In the genomic region with DNA sequence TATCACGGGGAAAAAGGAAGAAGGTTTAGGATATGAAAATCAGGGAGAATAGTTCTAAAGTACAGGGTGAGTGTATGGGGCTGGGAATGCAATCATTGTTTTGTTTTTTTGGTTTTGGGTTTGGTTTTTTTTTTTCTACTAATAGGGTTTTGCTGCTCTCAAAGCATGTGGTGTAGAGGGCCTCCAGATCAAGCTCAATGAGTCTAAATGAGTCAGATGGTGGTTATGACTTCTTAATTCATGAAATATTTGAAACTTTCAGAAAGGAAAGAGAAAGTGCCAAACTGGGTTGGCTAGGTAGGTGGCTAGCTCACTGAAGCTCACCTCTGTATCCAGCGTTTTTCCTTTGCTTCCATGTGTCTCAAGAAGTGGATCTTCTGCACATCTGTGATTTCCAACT, we compare ENCODE assay signal across 2 cellular contexts.
TF ChIP-seq lines count a peak whose summit lies in the region.

No MANE protein-coding gene starts in this region.

TF ChIP-seq in K562, 482 proteins besides CTCF, POLR2A, EP300 and RAD21:
- TF ChIP-seq FOXA1 (IDR thresholded peaks at IDR 0.05; ENCODE audit: borderline replicate concordance) = no peak
- no peak for TF ChIP-seq PRPF4 (IDR thresholded peaks at IDR 0.05; ENCODE audit: insufficient read depth, low read depth, low read length, poor library complexity, severe bottlenecking)
- no peak for TF ChIP-seq ZNF263 (CRISPR knock-in tag; IDR thresholded peaks at IDR 0.05; ENCODE audit: borderline replicate concordance)
- TF ChIP-seq, protein P1, sequence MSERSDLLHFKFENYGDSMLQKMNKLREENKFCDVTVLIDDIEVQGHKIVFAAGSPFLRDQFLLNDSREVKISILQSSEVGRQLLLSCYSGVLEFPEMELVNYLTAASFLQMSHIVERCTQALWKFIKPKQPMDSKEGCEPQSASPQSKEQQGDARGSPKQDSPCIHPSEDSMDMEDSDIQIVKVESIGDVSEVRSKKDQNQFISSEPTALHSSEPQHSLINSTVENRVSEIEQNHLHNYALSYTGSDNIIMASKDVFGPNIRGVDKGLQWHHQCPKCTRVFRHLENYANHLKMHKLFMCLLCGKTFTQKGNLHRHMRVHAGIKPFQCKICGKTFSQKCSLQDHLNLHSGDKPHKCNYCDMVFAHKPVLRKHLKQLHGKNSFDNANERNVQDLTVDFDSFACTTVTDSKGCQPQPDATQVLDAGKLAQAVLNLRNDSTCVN (CRISPR knock-in tag; IDR thresholded peaks at IDR 0.05) = no peak
- TF ChIP-seq, protein P2, sequence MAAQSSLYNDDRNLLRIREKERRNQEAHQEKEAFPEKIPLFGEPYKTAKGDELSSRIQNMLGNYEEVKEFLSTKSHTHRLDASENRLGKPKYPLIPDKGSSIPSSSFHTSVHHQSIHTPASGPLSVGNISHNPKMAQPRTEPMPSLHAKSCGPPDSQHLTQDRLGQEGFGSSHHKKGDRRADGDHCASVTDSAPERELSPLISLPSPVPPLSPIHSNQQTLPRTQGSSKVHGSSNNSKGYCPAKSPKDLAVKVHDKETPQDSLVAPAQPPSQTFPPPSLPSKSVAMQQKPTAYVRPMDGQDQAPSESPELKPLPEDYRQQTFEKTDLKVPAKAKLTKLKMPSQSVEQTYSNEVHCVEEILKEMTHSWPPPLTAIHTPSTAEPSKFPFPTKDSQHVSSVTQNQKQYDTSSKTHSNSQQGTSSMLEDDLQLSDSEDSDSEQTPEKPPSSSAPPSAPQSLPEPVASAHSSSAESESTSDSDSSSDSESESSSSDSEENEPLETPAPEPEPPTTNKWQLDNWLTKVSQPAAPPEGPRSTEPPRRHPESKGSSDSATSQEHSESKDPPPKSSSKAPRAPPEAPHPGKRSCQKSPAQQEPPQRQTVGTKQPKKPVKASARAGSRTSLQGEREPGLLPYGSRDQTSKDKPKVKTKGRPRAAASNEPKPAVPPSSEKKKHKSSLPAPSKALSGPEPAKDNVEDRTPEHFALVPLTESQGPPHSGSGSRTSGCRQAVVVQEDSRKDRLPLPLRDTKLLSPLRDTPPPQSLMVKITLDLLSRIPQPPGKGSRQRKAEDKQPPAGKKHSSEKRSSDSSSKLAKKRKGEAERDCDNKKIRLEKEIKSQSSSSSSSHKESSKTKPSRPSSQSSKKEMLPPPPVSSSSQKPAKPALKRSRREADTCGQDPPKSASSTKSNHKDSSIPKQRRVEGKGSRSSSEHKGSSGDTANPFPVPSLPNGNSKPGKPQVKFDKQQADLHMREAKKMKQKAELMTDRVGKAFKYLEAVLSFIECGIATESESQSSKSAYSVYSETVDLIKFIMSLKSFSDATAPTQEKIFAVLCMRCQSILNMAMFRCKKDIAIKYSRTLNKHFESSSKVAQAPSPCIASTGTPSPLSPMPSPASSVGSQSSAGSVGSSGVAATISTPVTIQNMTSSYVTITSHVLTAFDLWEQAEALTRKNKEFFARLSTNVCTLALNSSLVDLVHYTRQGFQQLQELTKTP (IDR thresholded peaks at IDR 0.05; ENCODE audit: low read depth in 1 of 2, partially characterized antibody in 2 of 2) = no peak
- TF ChIP-seq ZNF644 (tag; IDR thresholded peaks at IDR 0.05; ENCODE audit: low read depth) = no peak
- TF ChIP-seq U2AF1 (optimal IDR thresholded peaks at IDR 0.05; ENCODE audit: low read depth, low read length) = no peak
- TF ChIP-seq CBFB (CRISPR knock-in tag; IDR thresholded peaks at IDR 0.05) = no peak
- TF ChIP-seq, protein P3, sequence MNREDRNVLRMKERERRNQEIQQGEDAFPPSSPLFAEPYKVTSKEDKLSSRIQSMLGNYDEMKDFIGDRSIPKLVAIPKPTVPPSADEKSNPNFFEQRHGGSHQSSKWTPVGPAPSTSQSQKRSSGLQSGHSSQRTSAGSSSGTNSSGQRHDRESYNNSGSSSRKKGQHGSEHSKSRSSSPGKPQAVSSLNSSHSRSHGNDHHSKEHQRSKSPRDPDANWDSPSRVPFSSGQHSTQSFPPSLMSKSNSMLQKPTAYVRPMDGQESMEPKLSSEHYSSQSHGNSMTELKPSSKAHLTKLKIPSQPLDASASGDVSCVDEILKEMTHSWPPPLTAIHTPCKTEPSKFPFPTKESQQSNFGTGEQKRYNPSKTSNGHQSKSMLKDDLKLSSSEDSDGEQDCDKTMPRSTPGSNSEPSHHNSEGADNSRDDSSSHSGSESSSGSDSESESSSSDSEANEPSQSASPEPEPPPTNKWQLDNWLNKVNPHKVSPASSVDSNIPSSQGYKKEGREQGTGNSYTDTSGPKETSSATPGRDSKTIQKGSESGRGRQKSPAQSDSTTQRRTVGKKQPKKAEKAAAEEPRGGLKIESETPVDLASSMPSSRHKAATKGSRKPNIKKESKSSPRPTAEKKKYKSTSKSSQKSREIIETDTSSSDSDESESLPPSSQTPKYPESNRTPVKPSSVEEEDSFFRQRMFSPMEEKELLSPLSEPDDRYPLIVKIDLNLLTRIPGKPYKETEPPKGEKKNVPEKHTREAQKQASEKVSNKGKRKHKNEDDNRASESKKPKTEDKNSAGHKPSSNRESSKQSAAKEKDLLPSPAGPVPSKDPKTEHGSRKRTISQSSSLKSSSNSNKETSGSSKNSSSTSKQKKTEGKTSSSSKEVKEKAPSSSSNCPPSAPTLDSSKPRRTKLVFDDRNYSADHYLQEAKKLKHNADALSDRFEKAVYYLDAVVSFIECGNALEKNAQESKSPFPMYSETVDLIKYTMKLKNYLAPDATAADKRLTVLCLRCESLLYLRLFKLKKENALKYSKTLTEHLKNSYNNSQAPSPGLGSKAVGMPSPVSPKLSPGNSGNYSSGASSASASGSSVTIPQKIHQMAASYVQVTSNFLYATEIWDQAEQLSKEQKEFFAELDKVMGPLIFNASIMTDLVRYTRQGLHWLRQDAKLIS (CRISPR knock-in tag; IDR thresholded peaks at IDR 0.05) = no peak

TF ChIP-seq in WTC11, 78 proteins besides CTCF, POLR2A, EP300 and RAD21:
- TF ChIP-seq KAT7 (CRISPR knock-in tag; IDR thresholded peaks at IDR 0.05; ENCODE audit: borderline replicate concordance) (no peak), OVOL2 (CRISPR knock-in tag; IDR thresholded peaks at IDR 0.05; ENCODE audit: borderline replicate concordance) (no peak)
- TF ChIP-seq, protein P4, sequence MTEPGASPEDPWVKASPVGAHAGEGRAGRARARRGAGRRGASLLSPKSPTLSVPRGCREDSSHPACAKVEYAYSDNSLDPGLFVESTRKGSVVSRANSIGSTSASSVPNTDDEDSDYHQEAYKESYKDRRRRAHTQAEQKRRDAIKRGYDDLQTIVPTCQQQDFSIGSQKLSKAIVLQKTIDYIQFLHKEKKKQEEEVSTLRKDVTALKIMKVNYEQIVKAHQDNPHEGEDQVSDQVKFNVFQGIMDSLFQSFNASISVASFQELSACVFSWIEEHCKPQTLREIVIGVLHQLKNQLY (CRISPR knock-in tag; IDR thresholded peaks at IDR 0.05) = no peak
